Comparison of ENCODE assay signal across 16 cellular contexts in genomic region chr16:87264634-87265033, GRCh38. TPM values are rescaled to one million over a fixed set of nuclear protein-coding genes. Genes with fewer than 3 reads are reported as not detected.
A peak's percentile ranks its signal among the peaks of the same experiment; 100 is the strongest.
DNase-seq lines count a peak whose midpoint lies in the region; ATAC-seq, FAIRE-seq and TF ChIP-seq lines count a peak whose summit lies in the region.
"Had no signal": no experiment of that assay in that cellular context is flagged by ENCODE, and none has a peak within 500 bp of the region (broad histone marks: within the 10 kb centered on the region; RNA-seq: fewer than 3 reads in every experiment).

No MANE protein-coding gene starts in this region.

- H2BK5ac ChIP-seq in H9 (ENCODE audit: insufficient read length, low read length) (no peak overlapping the region), H1 (ENCODE audit: low read depth, low read length) (no peak overlapping the region)

- H3T11ph ChIP-seq in H9 (ENCODE audit: low read length), result no peak overlapping the region

- no peak overlapping the region for H2BK120ac ChIP-seq in H9 (ENCODE audit: low read depth, low read length, poor library complexity, severe bottlenecking)
- no peak overlapping the region for H2BK120ac ChIP-seq in H1 (replicated peaks; ENCODE audit: low read depth, low read length)

- H3K27ac Mint-ChIP-seq in H9, result peak overlapping the region; percentile 50 to 80 (median 52); a peak in 6 of 7 replicates
- H3K27ac Mint-ChIP-seq: B cell had no signal

- H4K91ac ChIP-seq in H9 (ENCODE audit: insufficient read length, low read depth, low read length) (no peak overlapping the region), H1 (replicated peaks; ENCODE audit: insufficient read length, low read length) (no peak overlapping the region)

- peak overlapping the region; percentile 61 for H3K27ac ChIP-seq in BLaER1
- no peak overlapping the region for H3K27ac ChIP-seq in H9 (ENCODE audit: insufficient read length, low read depth, low read length)
- no peak overlapping the region for H3K27ac ChIP-seq in H1 (ENCODE audit: low read depth, low read length)
- H3K27ac ChIP-seq in osteoblast (ENCODE audit: low read depth, low read length), result no peak overlapping the region

- H3K14ac ChIP-seq in H9 (ENCODE audit: insufficient read depth, low read length) (no peak overlapping the region), H1 (ENCODE audit: insufficient read length) (no peak overlapping the region)

- ATAC-seq in left colon (no peak), HG03095 (IDR thresholded peaks at IDR 0.05; ENCODE audit: unreplicated experiment) (no peak)
- ATAC-seq: HCT116 had no signal

- no peak for TF ChIP-seq EP300 in H1 (IDR thresholded peaks at IDR 0.05; ENCODE audit: borderline replicate concordance in 1 of 2, low read depth in 2 of 2, low read length in 2 of 2)

- H3K9ac ChIP-seq in BLaER1 (no peak overlapping the region), H9 (ENCODE audit: extremely low read depth, insufficient read length, low read length) (no peak overlapping the region), H1 (replicated peaks in 1 of 4; ENCODE audit: extremely low read depth in 1 of 4, low read depth in 3 of 4, low read length in 3 of 4) (no peak overlapping the region)

- no peak overlapping the region for H2BK15ac ChIP-seq in H9 (ENCODE audit: low read depth, low read length)
- H2BK15ac ChIP-seq in H1 (ENCODE audit: low read length), result no peak overlapping the region

- H3K36me3 ChIP-seq in BLaER1, result 0 out of 2 replicates have a peak, but pooled peaks cover 6% of the 10 kb centered on the region
- no peaks in the 10 kb centered on the region for H3K36me3 ChIP-seq in H1 (ENCODE audit: control insufficient read depth in 2 of 4, insufficient read depth in 4 of 4, low read length in 3 of 4)
- no peaks in the 10 kb centered on the region for H3K36me3 ChIP-seq in osteoblast (ENCODE audit: insufficient read depth, low read length)

- peaks cover 7 to 8% of the 10 kb centered on the region in 2 experiments; a peak in 4 of 5 replicates for H3K9me3 Mint-ChIP-seq in H9

- no peaks in the 10 kb centered on the region for H3K27me3 ChIP-seq in BLaER1
- no peaks in the 10 kb centered on the region for H3K27me3 ChIP-seq in H9 (ENCODE audit: insufficient read depth, low read length)
- no peaks in the 10 kb centered on the region for H3K27me3 ChIP-seq in H1 (replicated peaks in 1 of 4; ENCODE audit: control insufficient read depth in 3 of 4, extremely low read depth in 1 of 4, insufficient read depth in 3 of 4, low read length in 3 of 4)
- no peaks in the 10 kb centered on the region for H3K27me3 ChIP-seq in osteoblast (ENCODE audit: insufficient read depth, low read length)

- H2BK20ac ChIP-seq in H9 (ENCODE audit: low read depth, low read length, poor library complexity, severe bottlenecking), result no peak overlapping the region
- H2BK20ac ChIP-seq in H1 (ENCODE audit: low read length), result no peak overlapping the region

- H4K20me1 ChIP-seq in BLaER1 (no peaks in the 10 kb centered on the region), H9 (ENCODE audit: control insufficient read depth, insufficient read depth, insufficient read length) (no peaks in the 10 kb centered on the region), H1 (replicated peaks in 1 of 2; ENCODE audit: control insufficient read depth in 1 of 2, insufficient read depth in 2 of 2, low read length in 2 of 2) (no peaks in the 10 kb centered on the region), osteoblast (ENCODE audit: insufficient read depth, low read length) (no peaks in the 10 kb centered on the region)

- DNase-seq in H9, result no peak
- no peak for DNase-seq in H1 (ENCODE audit: low read depth in 1 of 2, low spot score in 2 of 2)
- peak; percentile 35 for DNase-seq in osteoblast (ENCODE audit: insufficient read length, low spot score, missing footprints)
- no peak for DNase-seq in left colon
- DNase-seq in SW 1271 (lab: John Stamatoyannopoulos, UW), result no peak
- DNase-seq in NCI-H2196 treated with DMSO at 0.1 percent for 48 hours (lab: John Stamatoyannopoulos, UW; ENCODE audit: unreplicated experiment), result no peak
- DNase-seq: CD8-positive, alpha-beta memory T cell; NCI-H1436; NCI-H2107; NCI-H446; NCI-H748 treated with DMSO at 0.1 percent for 48 hours; SHP77 treated with DMSO at 0.1 percent for 48 hours had no signal

- H4K8ac ChIP-seq in H9 (replicated peaks; ENCODE audit: insufficient read length, low read depth, low read length), result no peak overlapping the region
- no peak overlapping the region for H4K8ac ChIP-seq in H1 (ENCODE audit: extremely low read depth, insufficient read depth, low read length)

- peak overlapping the region; percentile 61 for H3K4me2 ChIP-seq in BLaER1
- no peak overlapping the region for H3K4me2 ChIP-seq in H9 (ENCODE audit: insufficient read depth, insufficient read length, low read length)
- H3K4me2 ChIP-seq in H1 (ENCODE audit: insufficient read depth in 1 of 2, low read depth in 2 of 2, low read length in 2 of 2), result no peak overlapping the region
- peak overlapping the region; percentile 1 for H3K4me2 ChIP-seq in osteoblast (ENCODE audit: insufficient read depth, low read length)

- CTCF ChIA-PET in H1 (lab: Charles Lee; ENCODE audit: partially characterized antibody), result interaction anchor here (0.5 to 10.7 kb wide), 7 partner anchors 8 to 314 kb away, joined by 3 to 62 read pairs (median 3); no protein-coding TSS in a partner anchor

- no peaks in the 10 kb centered on the region for H3K79me1 ChIP-seq in H9 (ENCODE audit: insufficient read depth, low read depth, low read length, poor library complexity, severe bottlenecking)
- no peaks in the 10 kb centered on the region for H3K79me1 ChIP-seq in H1 (ENCODE audit: low read depth, low read length)

- intact Hi-C loops in left colon (cut with DNase I, micrococcal nuclease), result no loop called here

- TF ChIP-seq RAD21 in H1 (IDR thresholded peaks at IDR 0.05 in 1 of 2, conservative IDR thresholded peaks at IDR 0.05 in 1 of 2; ENCODE audit: low read depth in 2 of 2, low read length in 2 of 2), result no peak

- no peak overlapping the region for H3K4me3 Mint-ChIP-seq in H9
- H3K4me3 Mint-ChIP-seq: B cell; CD8-positive, alpha-beta memory T cell had no signal

- H4K5ac ChIP-seq in H9 (ENCODE audit: insufficient read length, low read depth, low read length) (no peak overlapping the region), H1 (ENCODE audit: insufficient read length, low read depth, low read length) (no peak overlapping the region)

- 0 out of 2 replicates have a peak overlapping the region, but pooled peaks have one; percentile 12 for H3K4me3 ChIP-seq in BLaER1
- no peak overlapping the region for H3K4me3 ChIP-seq in H1 (ENCODE audit: extremely low read depth in 1 of 4, insufficient read depth in 2 of 4, low read depth in 3 of 4, low read length in 4 of 4)
- no peak overlapping the region for H3K4me3 ChIP-seq in osteoblast (ENCODE audit: insufficient read depth, low read length)

- FAIRE-seq in H1 (lab: Jason Lieb, UNC), result no peak

- H2AFZ ChIP-seq in H9 (ENCODE audit: low read length) (no peak overlapping the region), H1 (ENCODE audit: low read length) (0 out of 2 replicates have a peak overlapping the region, but pooled peaks have one; percentile 0), osteoblast (ENCODE audit: low read length) (no peak overlapping the region)

- no peak for TF ChIP-seq POLR2A in H1 (IDR thresholded peaks at IDR 0.05; ENCODE audit: control extremely low read depth in 1 of 2, low read depth in 2 of 2, low read length in 2 of 2)

- no peak overlapping the region for H3K23ac ChIP-seq in H9 (ENCODE audit: insufficient read length, low read depth, low read length)
- no peak overlapping the region for H3K23ac ChIP-seq in H1 (ENCODE audit: insufficient read length)

- peaks cover 2% of the 10 kb centered on the region; the same call in 1 of the 2 replicates for H3K27me3 Mint-ChIP-seq in H9 (ENCODE audit: low read depth)

- H3K23me2 ChIP-seq in H9 (ENCODE audit: insufficient read length, low read depth, low read length, poor library complexity, severe bottlenecking) (no peaks in the 10 kb centered on the region), H1 (ENCODE audit: low read depth, low read length) (no peaks in the 10 kb centered on the region)

- H3K4me1 ChIP-seq in BLaER1 (peaks cover 58% of the 10 kb centered on the region), H9 (ENCODE audit: insufficient read depth, low read length) (no peaks in the 10 kb centered on the region), H1 (replicated peaks in 1 of 4; ENCODE audit: control insufficient read depth in 3 of 4, insufficient read depth in 4 of 4, low read length in 3 of 4) (no peaks in the 10 kb centered on the region), osteoblast (ENCODE audit: insufficient read depth, low read length) (no peaks in the 10 kb centered on the region)

- peaks cover 16 to 23% of the 10 kb centered on the region in 2 experiments for H3K4me1 Mint-ChIP-seq in H9
- H3K4me1 Mint-ChIP-seq: B cell; CD8-positive, alpha-beta memory T cell had no signal

- H3K79me2 ChIP-seq in H9 (ENCODE audit: insufficient read depth, low read length) (no peaks in the 10 kb centered on the region), H1 (ENCODE audit: control insufficient read depth in 1 of 2, insufficient read depth in 2 of 2, low read length in 2 of 2) (no peaks in the 10 kb centered on the region), osteoblast (ENCODE audit: insufficient read depth, low read length) (no peaks in the 10 kb centered on the region)

- TF ChIP-seq CTCF in H9 (conservative IDR thresholded peaks at IDR 0.05), result no peak
- no peak for TF ChIP-seq CTCF in H1 (IDR thresholded peaks at IDR 0.05; ENCODE audit: control extremely low read depth in 1 of 3, insufficient read depth in 1 of 3, low read depth in 1 of 3, low read length in 3 of 3)
- TF ChIP-seq CTCF in osteoblast (IDR thresholded peaks at IDR 0.05; ENCODE audit: extremely low read depth, low read depth, low read length), result no peak

- H3K4ac ChIP-seq in H9 (ENCODE audit: low read depth, low read length), result no peak overlapping the region
- no peak overlapping the region for H3K4ac ChIP-seq in H1 (replicated peaks; ENCODE audit: insufficient read length, low read depth, low read length)

- peaks cover 43% of the 10 kb centered on the region for H3K9me3 ChIP-seq in BLaER1
- no peaks in the 10 kb centered on the region for H3K9me3 ChIP-seq in H9 (ENCODE audit: control insufficient read depth, low read depth, low read length)
- no peaks in the 10 kb centered on the region; a peak in 1 of 4 replicates for H3K9me3 ChIP-seq in H1 (ENCODE audit: insufficient read depth in 2 of 2, low read depth in 1 of 2, low read length in 1 of 2)
- H3K9me3 ChIP-seq in osteoblast (ENCODE audit: low read depth, low read length), result no peaks in the 10 kb centered on the region

- POLR2A ChIA-PET in H1 (lab: Charles Lee; ENCODE audit: partially characterized antibody), result no interaction called here

- H2BK12ac ChIP-seq in H9 (ENCODE audit: insufficient read length, low read depth, low read length) (no peak overlapping the region), H1 (ENCODE audit: low read depth, low read length) (no peak overlapping the region)

- no CpG with 5 or more reads among the region's 2 CpGs for WGBS in H9 (ENCODE audit: extremely low coverage, insufficient read length, low lambda C conversion rate)
- WGBS in H1 (ENCODE audit: extremely low coverage in 1 of 2, insufficient coverage in 1 of 2, insufficient read length in 1 of 2, insufficient replicate concordance in 2 of 2, low coverage in 1 of 2, low lambda C conversion rate in 2 of 2, missing lambda C conversion rate in 1 of 2), 2 experiments, result 84% methylated on average over 2 of the region's 2 CpGs; no CpG with 5 or more reads in 1 of the 2 experiments

- H3K36me3 Mint-ChIP-seq in H9 (ENCODE audit: insufficient read depth in 1 of 3, low read depth in 3 of 3), result peaks cover 3 to 10% (median 6%) of the 10 kb centered on the region in 3 experiments; a peak in 6 of 7 replicates

- no peak overlapping the region for H2AK5ac ChIP-seq in H9 (ENCODE audit: insufficient read length, low read length)
- no peak overlapping the region for H2AK5ac ChIP-seq in H1 (ENCODE audit: low read depth, low read length)

- H3K18ac ChIP-seq in H9 (ENCODE audit: insufficient read length, low read depth, low read length) (no peak overlapping the region), H1 (ENCODE audit: extremely low read depth, low read length) (no peak overlapping the region)

- H3K56ac ChIP-seq in H9 (ENCODE audit: insufficient read length, low read depth, low read length), result no peak overlapping the region
- H3K56ac ChIP-seq in H1 (replicated peaks; ENCODE audit: insufficient read length, low read depth, low read length), result no peak overlapping the region

RNA-seq across cellular contexts. Expression of gene C16orf95, which starts 52.6 kb away (rescaled TPM):
- total RNA-seq in H9 (2021) (4.5 and 5.6 TPM in 2 replicates), osteoblast (4.0 and 4.4 TPM in 2 replicates), left colon (1 to 10 TPM; 4.4 to 6.3 TPM)
- 5.4 and 6.0 TPM in 2 replicates for total RNA-seq in H1 (2021; fragmentation: NEBNext Ultra II Directional; extraction: Animal tissue kit (Norgen Biotek cat#: 25700))
- polyA plus RNA-seq in H1 (2011; rRNA removed), result 5.0 and 8.4 TPM in 2 replicates
- 4.1 TPM for polyA plus RNA-seq in H1 (2011; cell fraction: cytosol; rRNA removed)
- polyA plus RNA-seq in H1 (2011; cell fraction: nucleus; rRNA removed), result 4.6 TPM
- polyA plus RNA-seq in H1 (2012, experiment 1 of 2), result 3.8 to 6.0 TPM (median 4.6 TPM) in 4 replicates
- polyA plus RNA-seq in H1 (2012, experiment 2 of 2), result 6.0 TPM
- polyA plus RNA-seq in H1 (2013, experiment 1 of 2), result 4.1 TPM
- polyA plus RNA-seq in H1 (2013, experiment 2 of 2), result 4.7 TPM
- 1.6 and 2.3 TPM in 2 replicates for polyA minus RNA-seq in H1 (2011; rRNA and poly(A)+ RNA removed)
- 2.8 TPM for polyA minus RNA-seq in H1 (2011; cell fraction: cytosol; rRNA and poly(A)+ RNA removed)
- polyA minus RNA-seq in H1 (2011; cell fraction: nucleus; rRNA and poly(A)+ RNA removed), result 4.9 TPM

Comparison
In these comparisons a context has a peak if more than half of its experiments do, and no peak if none do; other contexts are left out.
1. H3K4me2 ChIP-seq: peak in BLaER1 (single experiment) and osteoblast (single experiment); none in H9 (single experiment) and H1 (0 of 2).